8 cellular contexts compared by ENCODE assay signal in the genomic region with DNA sequence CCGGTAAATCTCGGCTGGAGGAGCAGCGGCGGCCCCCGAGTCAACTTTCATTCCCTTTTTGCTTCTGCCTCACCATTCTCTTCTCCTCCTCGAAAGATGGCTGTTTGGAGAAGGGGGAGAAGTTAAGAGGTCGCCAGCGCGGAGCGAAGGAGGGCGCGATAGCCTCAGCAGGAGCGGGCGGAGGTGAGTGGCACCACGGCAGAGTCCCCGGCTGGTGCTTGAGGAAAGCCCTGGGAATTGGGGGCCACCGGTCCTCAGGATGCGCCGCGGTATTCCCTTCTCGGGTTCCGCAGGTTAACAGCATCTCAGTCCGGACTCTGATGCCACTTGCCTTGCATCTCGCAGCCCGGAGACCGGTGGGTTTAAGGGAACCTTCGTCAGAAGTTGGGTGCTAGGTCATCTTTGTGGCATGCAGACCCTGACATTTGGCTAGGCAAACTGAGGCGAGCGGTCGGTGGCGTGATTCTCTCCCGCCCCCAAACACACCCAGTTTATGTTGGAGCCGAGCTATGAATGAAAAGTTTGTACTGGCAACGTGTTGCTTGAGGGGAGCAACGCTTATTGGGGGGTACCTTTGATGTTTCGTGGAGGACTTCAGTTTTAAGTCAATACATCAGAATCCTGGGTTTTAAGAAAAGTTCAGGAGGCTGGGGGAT. TPM values are rescaled to one million over a fixed set of nuclear protein-coding genes. Genes with fewer than 3 reads are reported as not detected.
A peak's percentile ranks its signal among the peaks of the same experiment; 100 is the strongest.
DNase-seq lines count a peak whose midpoint lies in the region; ATAC-seq and TF ChIP-seq lines count a peak whose summit lies in the region.

No MANE protein-coding gene starts in this region.

- no peaks in the 10 kb centered on the region for H3K36me3 Mint-ChIP-seq in activated T-cell treated with anti-CD3 and anti-CD28 coated beads, Interleukin-2, amount 50 U/mL, for 4 hours (ENCODE audit: insufficient read depth)
- no peaks in the 10 kb centered on the region for H3K36me3 Mint-ChIP-seq in activated CD4-positive, alpha-beta memory T cell treated with anti-CD3 and anti-CD28 coated beads for 36 hours

- ATAC-seq in activated T-cell treated with anti-CD3 and anti-CD28 coated beads, Interleukin-2, amount 50 U/mL, for 4 hours: peak in 1 of 2 donors; percentile 23
- ATAC-seq in heart right ventricle (peak in 6 of 8 donors; percentile 7 to 40 (median 25)), HG02840 (IDR thresholded peaks at IDR 0.05; ENCODE audit: low FRiP score, unreplicated experiment) (no peak), HG03196 (IDR thresholded peaks at IDR 0.05; ENCODE audit: unreplicated experiment) (no peak)

- no peak for TF ChIP-seq POLR2A in prostate gland (IDR thresholded peaks at IDR 0.05)

- peak overlapping the region in 1 of 10 donors; percentile 53 for H3K27ac ChIP-seq in heart right ventricle
- peak overlapping the region; percentile 47 to 56 for H3K27ac ChIP-seq in prostate gland

- TF ChIP-seq CTCF in heart right ventricle (IDR thresholded peaks at IDR 0.05) (no peak), prostate gland (IDR thresholded peaks at IDR 0.05) (no peak)

- H3K36me3 ChIP-seq in heart right ventricle (no peaks in the 10 kb centered on the region), prostate gland (no peaks in the 10 kb centered on the region)

- CTCF ChIA-PET in activated CD4-positive, alpha-beta memory T cell treated with anti-CD3 and anti-CD28 coated beads for 36 hours (lab: Charles Lee): interaction anchor here (1.6 kb wide), 1 partner anchor 317 kb away, joined by 4 read pairs; no protein-coding TSS in a partner anchor

- H3K4me3 Mint-ChIP-seq in activated T-cell treated with anti-CD3 and anti-CD28 coated beads, Interleukin-2, amount 50 U/mL, for 4 hours: peak overlapping the region; percentile 60
- H3K4me3 Mint-ChIP-seq in activated CD4-positive, alpha-beta memory T cell treated with anti-CD3 and anti-CD28 coated beads for 36 hours: peak overlapping the region; percentile 41

- H3K9me3 ChIP-seq in heart right ventricle (peaks cover 0 to 9% (median 1%) of the 10 kb centered on the region in 11 donors), prostate gland (no peaks in the 10 kb centered on the region)

- 3 to 5% methylated on average over 36 of the region's 36 CpGs for WGBS in heart right ventricle, 2 donors
- 4% methylated on average over 32 of the region's 36 CpGs for WGBS in prostate gland

- peaks cover 28% of the 10 kb centered on the region for H3K27me3 Mint-ChIP-seq in activated T-cell treated with anti-CD3 and anti-CD28 coated beads, Interleukin-2, amount 50 U/mL, for 4 hours (ENCODE audit: low read depth)
- peaks cover 40% of the 10 kb centered on the region for H3K27me3 Mint-ChIP-seq in activated CD4-positive, alpha-beta memory T cell treated with anti-CD3 and anti-CD28 coated beads for 36 hours

- POLR2A ChIA-PET in activated CD4-positive, alpha-beta memory T cell treated with anti-CD3 and anti-CD28 coated beads for 36 hours (lab: Charles Lee): no interaction called here

- H3K27ac Mint-ChIP-seq in activated CD4-positive, alpha-beta memory T cell treated with anti-CD3 and anti-CD28 coated beads for 36 hours: no peak overlapping the region

- DNase-seq in activated T-cell treated with anti-CD3 and anti-CD28 coated beads, Interleukin-2, amount 50 U/mL, for 4 hours: no peak
- DNase-seq in activated T-cell treated with anti-CD3 and anti-CD28 coated beads for 4 hours (no peak), heart right ventricle (no peak), prostate gland (ENCODE audit: low spot score) (no peak), HT-29 (ENCODE audit: low spot score) (no peak)
- DNase-seq in activated CD4-positive, alpha-beta memory T cell treated with anti-CD3 and anti-CD28 coated beads for 36 hours: no peak

- intact Hi-C loops in activated CD4-positive, alpha-beta memory T cell treated with anti-CD3 and anti-CD28 coated beads for 36 hours (cut with micrococcal nuclease): no loop called here
- intact Hi-C loops in heart right ventricle (cut with DNase I): no loop called here
- intact Hi-C loops in prostate gland (cut with DNase I): no loop called here

- H3K9me3 Mint-ChIP-seq in activated T-cell treated with anti-CD3 and anti-CD28 coated beads, Interleukin-2, amount 50 U/mL, for 4 hours: no peaks in the 10 kb centered on the region
- peaks cover 9% of the 10 kb centered on the region for H3K9me3 Mint-ChIP-seq in activated CD4-positive, alpha-beta memory T cell treated with anti-CD3 and anti-CD28 coated beads for 36 hours

- peaks cover 4% of the 10 kb centered on the region for H3K4me1 Mint-ChIP-seq in activated T-cell treated with anti-CD3 and anti-CD28 coated beads, Interleukin-2, amount 50 U/mL, for 4 hours (ENCODE audit: low read depth)
- peaks cover 4% of the 10 kb centered on the region for H3K4me1 Mint-ChIP-seq in activated CD4-positive, alpha-beta memory T cell treated with anti-CD3 and anti-CD28 coated beads for 36 hours (ENCODE audit: low read depth)

- peaks cover 0 to 20% (median 7%) of the 10 kb centered on the region in 9 donors for H3K4me1 ChIP-seq in heart right ventricle
- no peaks in the 10 kb centered on the region for H3K4me1 ChIP-seq in prostate gland (replicated peaks)

- H3K27me3 ChIP-seq in heart right ventricle (peaks cover 0 to 42% (median 0%) of the 10 kb centered on the region in 7 donors), prostate gland (replicated peaks; ENCODE audit: insufficient read depth) (no peaks in the 10 kb centered on the region)

- peak overlapping the region; percentile 37 to 95 (median 81) for H3K4me3 ChIP-seq in heart right ventricle
- H3K4me3 ChIP-seq in prostate gland: peak overlapping the region; percentile 54 to 57

RNA-seq across cellular contexts. Expression of a gene that starts 59.5 kb away (rescaled TPM):
- not detected for total RNA-seq in activated T-cell treated with anti-CD3 and anti-CD28 coated beads, Interleukin-2, amount 50 U/mL, for 4 hours
- not detected for total RNA-seq in activated CD4-positive, alpha-beta memory T cell treated with anti-CD3 and anti-CD28 coated beads for 36 hours
- total RNA-seq in heart right ventricle (not detected), prostate gland (1 to 10 TPM in 1 of 2 donors, not detected in 1; 2.7 TPM)
- not detected for polyA plus RNA-seq in heart right ventricle
- not detected in 2 replicates for total RNA-seq in HT-29 (2014; rRNA removed; shearing (Covaris generic))

Comparison
In these comparisons a context has a peak if more than half of its experiments do, and no peak if none do; other contexts are left out.
1. ATAC-seq: peak in heart right ventricle (6 of 8); none in HG02840 (single experiment) and HG03196 (single experiment).